ENCODE assay signal across 12 cellular contexts in the genomic region with DNA sequence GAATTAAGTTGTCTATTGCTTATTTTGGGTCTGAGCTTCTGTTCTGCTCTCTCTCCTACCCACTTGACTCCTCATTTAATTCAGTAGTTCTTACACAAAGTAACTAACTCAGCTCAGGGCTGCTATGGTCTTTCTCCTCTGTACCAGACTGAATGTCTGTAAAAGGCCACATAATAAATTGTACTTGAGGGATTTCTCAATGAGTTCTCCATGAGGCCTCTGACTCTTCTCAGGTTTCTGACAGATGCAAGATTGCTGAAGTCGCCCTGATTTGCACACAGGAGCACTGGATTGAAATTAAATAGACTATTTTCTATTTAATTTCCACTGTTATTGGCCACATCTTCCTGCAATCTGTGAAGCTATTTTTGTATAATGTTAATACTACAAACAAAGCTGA. TPM values are rescaled to one million over a fixed set of nuclear protein-coding genes. Genes with fewer than 3 reads are reported as not detected.
DNase-seq lines count a peak whose midpoint lies in the region; ATAC-seq and TF ChIP-seq lines count a peak whose summit lies in the region.
"Had no signal": no experiment of that assay in that cellular context is flagged by ENCODE, and none has a peak within 500 bp of the region (broad histone marks: within the 10 kb centered on the region; RNA-seq: fewer than 3 reads in every experiment).

No MANE protein-coding gene starts in this region.

- ATAC-seq in T-cell (replicated peaks in 1 of 4) = no peak
- ATAC-seq in upper lobe of right lung = no peak
- ATAC-seq in HG03159 (IDR thresholded peaks at IDR 0.05; ENCODE audit: unreplicated experiment) = no peak

- H3K79me2 ChIP-seq in DOHH2 (ENCODE audit: control insufficient read depth, low read length) = peaks cover 76% of the 10 kb centered on the region

- H3K9me2 ChIP-seq in DOHH2 (replicated peaks; ENCODE audit: control insufficient read depth, low read length) = no peaks in the 10 kb centered on the region

- H3K36me3 Mint-ChIP-seq in T-cell = peaks cover 16% of the 10 kb centered on the region
- H3K36me3 Mint-ChIP-seq in immature natural killer cell = no peaks in the 10 kb centered on the region
- H3K36me3 Mint-ChIP-seq: mesothelial cell of epicardium had no signal

- intact Hi-C loops in upper lobe of right lung (cut with DNase I) = no loop called here

- H3K4me1 ChIP-seq in BLaER1 (peaks cover 58% of the 10 kb centered on the region), DOHH2 (ENCODE audit: control insufficient read depth, low read length) (peaks cover 67% of the 10 kb centered on the region), upper lobe of right lung (peaks cover 11% of the 10 kb centered on the region)

- H3K4me3 ChIP-seq in BLaER1 (peak overlapping the region; percentile 96; the same call in 1 of the 2 replicates), DOHH2 (ENCODE audit: low read length) (peak overlapping the region; percentile 80), upper lobe of right lung (no peak overlapping the region)

- no peak overlapping the region; the same call in 1 of the 2 replicates for H3K9ac ChIP-seq in BLaER1

- H3K27ac ChIP-seq in BLaER1 (0 out of 2 replicates have a peak overlapping the region, but pooled peaks have one; percentile 12), DOHH2 (ENCODE audit: low read depth, low read length) (peak overlapping the region; percentile 94), upper lobe of right lung (no peak overlapping the region)

- H3K4me3 Mint-ChIP-seq in T-cell = peak overlapping the region; percentile 87 to 97 (median 93)
- H3K4me3 Mint-ChIP-seq in immature natural killer cell = peak overlapping the region; percentile 93 to 98 (median 95)
- H3K4me3 Mint-ChIP-seq: mesothelial cell of epicardium had no signal

- CTCF ChIA-PET in T-cell (lab: Charles Lee) = interaction anchor here in 1 of 2 donors (0.6 to 4.1 kb wide), 5 partner anchors 13 to 177 kb away, joined by 3 to 25 read pairs (median 5); no protein-coding TSS in a partner anchor

- peaks cover 35% of the 10 kb centered on the region for H3F3A ChIP-seq in DOHH2 (ENCODE audit: control insufficient read depth, insufficient read depth)

- POLR2A ChIA-PET in T-cell (lab: Charles Lee) = interaction anchor here (0.6 to 1.5 kb wide), 7 partner anchors 9 to 175 kb away, joined by 3 to 5 read pairs (median 3); no protein-coding TSS in a partner anchor

- H3K4me1 Mint-ChIP-seq in T-cell (peaks cover 78 to 82% (median 82%) of the 10 kb centered on the region in 3 donors), immature natural killer cell (peaks cover 82 to 84% of the 10 kb centered on the region in 2 donors)

- peaks cover 33% of the 10 kb centered on the region for H4K20me1 ChIP-seq in BLaER1
- 0 out of 2 replicates have a peak, but pooled peaks cover 6% of the 10 kb centered on the region for H4K20me1 ChIP-seq in DOHH2 (ENCODE audit: control insufficient read depth, insufficient read depth, low read depth, low read length)

- H3K27me3 ChIP-seq in BLaER1 (no peaks in the 10 kb centered on the region), DOHH2 (ENCODE audit: control insufficient read depth, low read length) (no peaks in the 10 kb centered on the region), upper lobe of right lung (no peaks in the 10 kb centered on the region)

- peak overlapping the region; percentile 94 to 95 for H3K27ac Mint-ChIP-seq in T-cell
- H3K27ac Mint-ChIP-seq in immature natural killer cell = peak overlapping the region; percentile 87 to 99 (median 94)
- H3K27ac Mint-ChIP-seq: mesothelial cell of epicardium had no signal

- H3K9me3 ChIP-seq in BLaER1 (no peaks in the 10 kb centered on the region; the same call in 1 of the 2 replicates), DOHH2 (ENCODE audit: control insufficient read depth, insufficient read depth, low read length) (no peaks in the 10 kb centered on the region), upper lobe of right lung (no peaks in the 10 kb centered on the region)

- H3K9me3 Mint-ChIP-seq in T-cell (no peaks in the 10 kb centered on the region), immature natural killer cell (no peaks in the 10 kb centered on the region)
- H3K9me3 Mint-ChIP-seq: mesothelial cell of epicardium had no signal

- no peak for TF ChIP-seq CTCF in DOHH2 (IDR thresholded peaks at IDR 0.05; ENCODE audit: low read depth, low read length, poor library complexity, severe bottlenecking)
- TF ChIP-seq CTCF in upper lobe of right lung (IDR thresholded peaks at IDR 0.05) = no peak

- H3K36me3 ChIP-seq in BLaER1 (peaks cover 2% of the 10 kb centered on the region; the same call in 1 of the 2 replicates), DOHH2 (ENCODE audit: control insufficient read depth, low read length) (peaks cover 16% of the 10 kb centered on the region), upper lobe of right lung (no peaks in the 10 kb centered on the region)

- H3K27me3 Mint-ChIP-seq in T-cell = no peaks in the 10 kb centered on the region
- peaks cover 12 to 26% (median 22%) of the 10 kb centered on the region in 3 donors for H3K27me3 Mint-ChIP-seq in immature natural killer cell (ENCODE audit: low read depth in 3 of 3)

- H3K4me2 ChIP-seq in BLaER1 (peak overlapping the region; percentile 95), DOHH2 (ENCODE audit: low read length) (peak overlapping the region; percentile 95)

- DNase-seq in T-cell (no peak), immature natural killer cell (no peak), upper lobe of right lung (no peak), NCI-H748 (lab: John Stamatoyannopoulos, UW; ENCODE audit: unreplicated experiment) (no peak), A172 (ENCODE audit: low spot score) (no peak)
- DNase-seq: cerebellar nuclear complex, NCI-H1048, NCI-H510A had no signal

RNA-seq across cellular contexts. Expression of gene IQGAP2, which starts 2.9 kb away (rescaled TPM):
- 100 to 1,000 TPM in 1 of 5 donors, 10 to 100 TPM in 4; 66.5 to 121 (median 72.5) TPM for total RNA-seq in T-cell
- 10 to 100 TPM; 38.8 to 92.5 (median 43.6) TPM for polyA plus RNA-seq in immature natural killer cell
- 31.0 TPM for total RNA-seq in upper lobe of right lung
- 1.8 and 8.3 TPM in 2 replicates for total RNA-seq in A172 (2014; rRNA removed; shearing (Covaris generic))
